Comparison of ENCODE assay signal across 1 cellular context in the genomic region with DNA sequence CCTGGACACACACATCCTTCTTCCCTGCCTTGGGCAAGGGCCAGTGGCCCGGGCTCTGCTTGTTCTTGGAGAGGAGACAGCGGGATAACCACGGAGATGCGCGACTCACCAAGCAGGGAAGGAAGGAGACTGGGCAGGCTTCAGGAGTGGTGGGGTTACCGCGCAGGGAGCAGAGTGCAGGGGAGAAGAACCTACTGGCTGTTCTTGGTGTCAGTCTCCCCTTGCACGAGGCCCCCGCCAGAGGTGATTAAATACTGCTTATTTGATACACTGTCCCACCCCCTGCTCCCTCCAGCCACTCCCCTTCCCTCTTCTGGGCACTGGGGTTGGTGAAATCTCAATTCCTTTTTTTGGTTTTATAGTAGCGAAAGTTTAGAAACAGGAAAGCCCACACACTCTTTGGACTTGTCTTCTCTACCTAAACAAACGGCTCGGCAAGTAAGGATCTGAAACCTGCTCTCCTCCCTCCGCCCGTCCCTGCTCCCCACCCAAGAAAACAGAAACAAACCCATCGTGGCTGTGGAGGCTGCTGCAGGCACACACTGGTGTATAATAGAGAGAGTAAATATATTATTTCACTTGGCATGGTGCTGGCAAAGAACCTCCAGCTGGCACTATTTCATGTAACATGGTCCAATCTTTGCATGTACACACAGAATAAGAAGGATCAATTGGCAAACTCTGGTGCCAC.
TF ChIP-seq lines count a peak whose summit lies in the region.

No MANE protein-coding gene starts in this region.

TF ChIP-seq in K562, 482 proteins besides CTCF, POLR2A, EP300 and RAD21:
- TF ChIP-seq, protein P1, sequence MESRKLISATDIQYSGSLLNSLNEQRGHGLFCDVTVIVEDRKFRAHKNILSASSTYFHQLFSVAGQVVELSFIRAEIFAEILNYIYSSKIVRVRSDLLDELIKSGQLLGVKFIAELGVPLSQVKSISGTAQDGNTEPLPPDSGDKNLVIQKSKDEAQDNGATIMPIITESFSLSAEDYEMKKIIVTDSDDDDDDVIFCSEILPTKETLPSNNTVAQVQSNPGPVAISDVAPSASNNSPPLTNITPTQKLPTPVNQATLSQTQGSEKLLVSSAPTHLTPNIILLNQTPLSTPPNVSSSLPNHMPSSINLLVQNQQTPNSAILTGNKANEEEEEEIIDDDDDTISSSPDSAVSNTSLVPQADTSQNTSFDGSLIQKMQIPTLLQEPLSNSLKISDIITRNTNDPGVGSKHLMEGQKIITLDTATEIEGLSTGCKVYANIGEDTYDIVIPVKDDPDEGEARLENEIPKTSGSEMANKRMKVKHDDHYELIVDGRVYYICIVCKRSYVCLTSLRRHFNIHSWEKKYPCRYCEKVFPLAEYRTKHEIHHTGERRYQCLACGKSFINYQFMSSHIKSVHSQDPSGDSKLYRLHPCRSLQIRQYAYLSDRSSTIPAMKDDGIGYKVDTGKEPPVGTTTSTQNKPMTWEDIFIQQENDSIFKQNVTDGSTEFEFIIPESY (CRISPR knock-in tag; IDR thresholded peaks at IDR 0.05), result 0 out of 2 replicates have a peak, but pooled peaks have one; percentile 11
- no peak for TF ChIP-seq LEF1 (IDR thresholded peaks at IDR 0.05)
